ENCODE assay signal across 19 cellular contexts in genomic region chr2:134662751-134663150, GRCh38. TPM values are rescaled to one million over a fixed set of nuclear protein-coding genes. Genes with fewer than 3 reads are reported as not detected.
A peak's percentile ranks its signal among the peaks of the same experiment; 100 is the strongest.
DNase-seq lines count a peak whose midpoint lies in the region; ATAC-seq and TF ChIP-seq lines count a peak whose summit lies in the region.
"Had no signal": no experiment of that assay in that cellular context is flagged by ENCODE, and none has a peak within 500 bp of the region (broad histone marks: within the 10 kb centered on the region; RNA-seq: fewer than 3 reads in every experiment).

No MANE protein-coding gene starts in this region.

- H3K4me2 ChIP-seq in osteoblast (ENCODE audit: insufficient read depth, low read length), result no peak overlapping the region
- H3K4me2 ChIP-seq: A549; BLaER1 treated with 17β-estradiol and CSF1 and Interleukin-3, amounts not matched to agents 10 nM and 100 nM had no signal

- H3K36me3 ChIP-seq in osteoblast (ENCODE audit: insufficient read depth, low read length), result no peaks in the 10 kb centered on the region
- H3K36me3 ChIP-seq: BLaER1 treated with 17β-estradiol and CSF1 and Interleukin-3, amounts not matched to agents 10 nM and 100 nM had no signal

- no peak for ATAC-seq in activated CD4-positive, alpha-beta T cell treated with anti-CD3 and anti-CD28 coated beads for 36 hours
- ATAC-seq in HG03097 (IDR thresholded peaks at IDR 0.05; ENCODE audit: low FRiP score, unreplicated experiment), result no peak
- ATAC-seq: A549; CD8-positive, alpha-beta T cell had no signal

- H3K4me3 Mint-ChIP-seq in activated CD4-positive, alpha-beta T cell treated with anti-CD3 and anti-CD28 coated beads, Interleukin-2, amount 10 ng/mL, durations not matched to agents 24 days and 14 days, result no peak overlapping the region
- H3K4me3 Mint-ChIP-seq in activated CD4-positive, alpha-beta T cell treated with anti-CD3 and anti-CD28 coated beads for 36 hours, result no peak overlapping the region
- no peak overlapping the region for H3K4me3 Mint-ChIP-seq in activated T-helper 1 cell treated with anti-CD3 and anti-CD28 coated beads, Interleukin-12 subunit alpha, Interleukin-12 subunit beta, Interleukin-2, Interleukin-4 antibody, amounts not matched to agents 30 ng/mL and 10 ng/mL and 1 ng/mL, durations not matched to agents 14 hours and 24 hours and 36 hours
- H3K4me3 Mint-ChIP-seq: B cell; CD4-positive, alpha-beta T cell; CD8-positive, alpha-beta T cell had no signal

- no peak overlapping the region for H3K27ac ChIP-seq in osteoblast (ENCODE audit: low read depth, low read length)
- H3K27ac ChIP-seq: 22Rv1; A549; BLaER1 treated with 17β-estradiol and CSF1 and Interleukin-3, amounts not matched to agents 10 nM and 100 nM; C4-2B had no signal

- no peaks in the 10 kb centered on the region for H3K9me3 Mint-ChIP-seq in activated CD4-positive, alpha-beta T cell treated with anti-CD3 and anti-CD28 coated beads, Interleukin-2, amount 10 ng/mL, durations not matched to agents 24 days and 14 days
- no peaks in the 10 kb centered on the region for H3K9me3 Mint-ChIP-seq in activated CD4-positive, alpha-beta T cell treated with anti-CD3 and anti-CD28 coated beads for 36 hours (ENCODE audit: low read depth)
- no peaks in the 10 kb centered on the region for H3K9me3 Mint-ChIP-seq in activated T-helper 1 cell treated with anti-CD3 and anti-CD28 coated beads, Interleukin-12 subunit alpha, Interleukin-12 subunit beta, Interleukin-2, Interleukin-4 antibody, amounts not matched to agents 30 ng/mL and 10 ng/mL and 1 ng/mL, durations not matched to agents 14 hours and 24 hours and 36 hours
- H3K9me3 Mint-ChIP-seq: CD4-positive, alpha-beta T cell; CD8-positive, alpha-beta T cell had no signal

- no peaks in the 10 kb centered on the region for H3K79me2 ChIP-seq in osteoblast (ENCODE audit: insufficient read depth, low read length)

- peak; percentile 34 for DNase-seq in activated CD4-positive, alpha-beta T cell treated with anti-CD3 and anti-CD28 coated beads, Interleukin-2, amount 10 ng/mL, durations not matched to agents 24 days and 14 days
- DNase-seq in activated CD4-positive, alpha-beta T cell treated with anti-CD3 and anti-CD28 coated beads for 36 hours, result no peak
- peak; percentile 2 for DNase-seq in mucosa of gallbladder (ENCODE audit: low spot score)
- peak; percentile 13 for DNase-seq in osteoblast (ENCODE audit: insufficient read length, low spot score, missing footprints)
- no peak for DNase-seq in MV-4-11 (lab: John Stamatoyannopoulos, UW)
- DNase-seq in activated T-helper 1 cell treated with anti-CD3 and anti-CD28 coated beads, Interleukin-12 subunit alpha, Interleukin-12 subunit beta, Interleukin-2, Interleukin-4 antibody, amounts not matched to agents 30 ng/mL and 10 ng/mL and 1 ng/mL, durations not matched to agents 14 hours and 24 hours and 36 hours (ENCODE audit: low spot score), result no peak
- DNase-seq: AML-193; Caco-2; Calu3; CD4-positive, alpha-beta T cell; CD8-positive, alpha-beta T cell; DMS79 treated with DMSO at 0.1 percent for 48 hours; GF-D8 had no signal

- H3K27me3 Mint-ChIP-seq in activated CD4-positive, alpha-beta T cell treated with anti-CD3 and anti-CD28 coated beads, Interleukin-2, amount 10 ng/mL, durations not matched to agents 24 days and 14 days, result peaks cover 44% of the 10 kb centered on the region
- H3K27me3 Mint-ChIP-seq in activated CD4-positive, alpha-beta T cell treated with anti-CD3 and anti-CD28 coated beads for 36 hours, result peaks cover 9% of the 10 kb centered on the region
- peaks cover 37% of the 10 kb centered on the region for H3K27me3 Mint-ChIP-seq in activated T-helper 1 cell treated with anti-CD3 and anti-CD28 coated beads, Interleukin-12 subunit alpha, Interleukin-12 subunit beta, Interleukin-2, Interleukin-4 antibody, amounts not matched to agents 30 ng/mL and 10 ng/mL and 1 ng/mL, durations not matched to agents 14 hours and 24 hours and 36 hours (ENCODE audit: insufficient read depth)
- H3K27me3 Mint-ChIP-seq: B cell had no signal

- CTCF ChIA-PET in activated CD4-positive, alpha-beta T cell treated with anti-CD3 and anti-CD28 coated beads for 36 hours (lab: Charles Lee), result interaction anchor here (0.5 to 1.4 kb wide), 2 partner anchors 56 to 897 kb away, joined by 3 read pairs; partner anchors contain the start of gene TMEM163

- H2AFZ ChIP-seq in osteoblast (ENCODE audit: low read length), result no peak overlapping the region

- H3K4me1 Mint-ChIP-seq in activated CD4-positive, alpha-beta T cell treated with anti-CD3 and anti-CD28 coated beads, Interleukin-2, amount 10 ng/mL, durations not matched to agents 24 days and 14 days, result peaks cover 23% of the 10 kb centered on the region
- peaks cover 41% of the 10 kb centered on the region for H3K4me1 Mint-ChIP-seq in activated CD4-positive, alpha-beta T cell treated with anti-CD3 and anti-CD28 coated beads for 36 hours
- peaks cover 19% of the 10 kb centered on the region for H3K4me1 Mint-ChIP-seq in activated T-helper 1 cell treated with anti-CD3 and anti-CD28 coated beads, Interleukin-12 subunit alpha, Interleukin-12 subunit beta, Interleukin-2, Interleukin-4 antibody, amounts not matched to agents 30 ng/mL and 10 ng/mL and 1 ng/mL, durations not matched to agents 14 hours and 24 hours and 36 hours (ENCODE audit: low read depth)

- POLR2A ChIA-PET in activated CD4-positive, alpha-beta T cell treated with anti-CD3 and anti-CD28 coated beads for 36 hours (lab: Charles Lee), result interaction anchor here (1.0 kb wide), 1 partner anchor 34 kb away, joined by 4 read pairs; no protein-coding TSS in a partner anchor

- intact Hi-C loops in activated CD4-positive, alpha-beta T cell treated with anti-CD3 and anti-CD28 coated beads, Interleukin-2, amount 10 ng/mL, durations not matched to agents 24 days and 14 days (cut with micrococcal nuclease), result no loop called here
- intact Hi-C loops in activated CD4-positive, alpha-beta T cell treated with anti-CD3 and anti-CD28 coated beads for 36 hours (cut with DNase I, micrococcal nuclease), result loop anchor here in 1 of 2 experiments (10.0 kb wide), 1 partner anchor 538 kb away; no protein-coding TSS in a partner anchor
- intact Hi-C loops in activated T-helper 1 cell treated with anti-CD3 and anti-CD28 coated beads, Interleukin-12 subunit alpha, Interleukin-12 subunit beta, Interleukin-2, Interleukin-4 antibody, amounts not matched to agents 30 ng/mL and 10 ng/mL and 1 ng/mL, durations not matched to agents 14 hours and 24 hours and 36 hours (cut with micrococcal nuclease), result no loop called here

- H4K20me1 ChIP-seq in osteoblast (ENCODE audit: insufficient read depth, low read length), result no peaks in the 10 kb centered on the region
- H4K20me1 ChIP-seq: BLaER1 treated with 17β-estradiol and CSF1 and Interleukin-3, amounts not matched to agents 10 nM and 100 nM had no signal

- H3K27me3 ChIP-seq in osteoblast (ENCODE audit: insufficient read depth, low read length), result no peaks in the 10 kb centered on the region
- H3K27me3 ChIP-seq: BLaER1 treated with 17β-estradiol and CSF1 and Interleukin-3, amounts not matched to agents 10 nM and 100 nM had no signal

- H3K4me1 ChIP-seq in osteoblast (ENCODE audit: insufficient read depth, low read length), result no peaks in the 10 kb centered on the region
- H3K4me1 ChIP-seq: Caco-2 had no signal

- H3K4me3 ChIP-seq in osteoblast (ENCODE audit: insufficient read depth, low read length), result no peak overlapping the region
- H3K4me3 ChIP-seq: A549; BLaER1 treated with 17β-estradiol and CSF1 and Interleukin-3, amounts not matched to agents 10 nM and 100 nM had no signal

- peaks cover 2% of the 10 kb centered on the region for H3K36me3 Mint-ChIP-seq in activated CD4-positive, alpha-beta T cell treated with anti-CD3 and anti-CD28 coated beads, Interleukin-2, amount 10 ng/mL, durations not matched to agents 24 days and 14 days (ENCODE audit: low read depth)
- H3K36me3 Mint-ChIP-seq in activated CD4-positive, alpha-beta T cell treated with anti-CD3 and anti-CD28 coated beads for 36 hours (ENCODE audit: low read depth), result no peaks in the 10 kb centered on the region
- H3K36me3 Mint-ChIP-seq in activated T-helper 1 cell treated with anti-CD3 and anti-CD28 coated beads, Interleukin-12 subunit alpha, Interleukin-12 subunit beta, Interleukin-2, Interleukin-4 antibody, amounts not matched to agents 30 ng/mL and 10 ng/mL and 1 ng/mL, durations not matched to agents 14 hours and 24 hours and 36 hours (ENCODE audit: low read depth), result no peaks in the 10 kb centered on the region
- H3K36me3 Mint-ChIP-seq: CD8-positive, alpha-beta T cell had no signal

- no peak overlapping the region for H3K27ac Mint-ChIP-seq in activated CD4-positive, alpha-beta T cell treated with anti-CD3 and anti-CD28 coated beads, Interleukin-2, amount 10 ng/mL, durations not matched to agents 24 days and 14 days
- H3K27ac Mint-ChIP-seq in activated CD4-positive, alpha-beta T cell treated with anti-CD3 and anti-CD28 coated beads for 36 hours, result no peak overlapping the region
- H3K27ac Mint-ChIP-seq in activated T-helper 1 cell treated with anti-CD3 and anti-CD28 coated beads, Interleukin-12 subunit alpha, Interleukin-12 subunit beta, Interleukin-2, Interleukin-4 antibody, amounts not matched to agents 30 ng/mL and 10 ng/mL and 1 ng/mL, durations not matched to agents 14 hours and 24 hours and 36 hours, result no peak overlapping the region
- H3K27ac Mint-ChIP-seq: B cell; CD4-positive, alpha-beta T cell; CD8-positive, alpha-beta T cell had no signal

- TF ChIP-seq CTCF in osteoblast (IDR thresholded peaks at IDR 0.05; ENCODE audit: extremely low read depth, low read depth, low read length), result no peak

- H3K9me3 ChIP-seq in osteoblast (ENCODE audit: low read depth, low read length), result no peaks in the 10 kb centered on the region
- H3K9me3 ChIP-seq: A549; BLaER1 treated with 17β-estradiol and CSF1 and Interleukin-3, amounts not matched to agents 10 nM and 100 nM; Caco-2 had no signal

RNA-seq across cellular contexts. Expression of gene TMEM163, which starts 56.0 kb away (rescaled TPM):
- total RNA-seq in activated CD4-positive, alpha-beta T cell treated with anti-CD3 and anti-CD28 coated beads, Interleukin-2, amount 10 ng/mL, durations not matched to agents 24 days and 14 days, result 0.23 TPM in 1 of 2 replicates, not detected in the other
- total RNA-seq in activated CD4-positive, alpha-beta T cell treated with anti-CD3 and anti-CD28 coated beads for 36 hours, result under 1 TPM in 1 of 2 experiments, not detected in 1; 0.11 TPM
- total RNA-seq in mucosa of gallbladder, result 36.1 TPM
- total RNA-seq in osteoblast, result under 0.01 TPM in 1 of 2 replicates, not detected in the other
- total RNA-seq in activated T-helper 1 cell treated with anti-CD3 and anti-CD28 coated beads, Interleukin-12 subunit alpha, Interleukin-12 subunit beta, Interleukin-2, Interleukin-4 antibody, amounts not matched to agents 30 ng/mL and 10 ng/mL and 1 ng/mL, durations not matched to agents 14 hours and 24 hours and 36 hours, result 0.12 and 0.21 TPM in 2 replicates

Comparison
In these comparisons a context has a peak if more than half of its experiments do, and no peak if none do; other contexts are left out.
1. DNase-seq: peak in activated CD4-positive, alpha-beta T cell treated with anti-CD3 and anti-CD28 coated beads, Interleukin-2, amount 10 ng/mL, durations not matched to agents 24 days and 14 days (single experiment), mucosa of gallbladder (single experiment) and osteoblast (single experiment); none in activated CD4-positive, alpha-beta T cell treated with anti-CD3 and anti-CD28 coated beads for 36 hours (single experiment), MV-4-11 (single experiment) and activated T-helper 1 cell treated with anti-CD3 and anti-CD28 coated beads, Interleukin-12 subunit alpha, Interleukin-12 subunit beta, Interleukin-2, Interleukin-4 antibody, amounts not matched to agents 30 ng/mL and 10 ng/mL and 1 ng/mL, durations not matched to agents 14 hours and 24 hours and 36 hours (single experiment).
2. RNA of gene TMEM163, which starts 56.0 kb away (total RNA-seq): 36.1 TPM in mucosa of gallbladder (single experiment); 0.23 TPM in activated CD4-positive, alpha-beta T cell treated with anti-CD3 and anti-CD28 coated beads, Interleukin-2, amount 10 ng/mL, durations not matched to agents 24 days and 14 days, 0.12 to 0.21 TPM in activated T-helper 1 cell treated with anti-CD3 and anti-CD28 coated beads, Interleukin-12 subunit alpha, Interleukin-12 subunit beta, Interleukin-2, Interleukin-4 antibody, amounts not matched to agents 30 ng/mL and 10 ng/mL and 1 ng/mL, durations not matched to agents 14 hours and 24 hours and 36 hours, 0.11 TPM in activated CD4-positive, alpha-beta T cell treated with anti-CD3 and anti-CD28 coated beads for 36 hours and under 0.01 TPM in osteoblast; every median in the first group is over 10 times any median in the second.